ENCODE assay signal across 1 cellular context in genomic region chr3:53072653-53073552, GRCh38.
A peak's percentile ranks its signal among the peaks of the same experiment; 100 is the strongest.
TF ChIP-seq lines count a peak whose summit lies in the region.

No MANE protein-coding gene starts in this region.

TF ChIP-seq in K562, 482 proteins besides CTCF, POLR2A, EP300 and RAD21 (continued from another document and continues in another):
- no peak for TF ChIP-seq ZBTB49 (CRISPR knock-in tag; IDR thresholded peaks at IDR 0.05; ENCODE audit: borderline replicate concordance)
- no peak for TF ChIP-seq CBFA2T2 (conservative IDR thresholded peaks at IDR 0.05)
- TF ChIP-seq MYNN (IDR thresholded peaks at IDR 0.05): no peak
- TF ChIP-seq MYNN (CRISPR knock-in tag; IDR thresholded peaks at IDR 0.05): no peak
- no peak for TF ChIP-seq ZNF77 (CRISPR knock-in tag; IDR thresholded peaks at IDR 0.05)
- TF ChIP-seq ZNF253 (CRISPR knock-in tag; conservative IDR thresholded peaks at IDR 0.05): no peak
- TF ChIP-seq NFIX (CRISPR knock-in tag; IDR thresholded peaks at IDR 0.05; ENCODE audit: low read depth): no peak
- no peak for TF ChIP-seq MCM7 (IDR thresholded peaks at IDR 0.05)
- no peak for TF ChIP-seq NBN (IDR thresholded peaks at IDR 0.05; ENCODE audit: low read depth)
- no peak for TF ChIP-seq ATF2 (CRISPR knock-in tag; IDR thresholded peaks at IDR 0.05)
- TF ChIP-seq CBX3 (IDR thresholded peaks at IDR 0.05; ENCODE audit: borderline replicate concordance in 1 of 2, low read length in 2 of 2): no peak
- TF ChIP-seq SMAD3 (CRISPR knock-in tag; conservative IDR thresholded peaks at IDR 0.05): no peak
- TF ChIP-seq FOXA3 (CRISPR knock-in tag; conservative IDR thresholded peaks at IDR 0.05 in 1 of 2, IDR thresholded peaks at IDR 0.05 in 1 of 2): no peak; a peak in 1 of 4 replicates
- no peak for TF ChIP-seq PHF20 (IDR thresholded peaks at IDR 0.05; ENCODE audit: partially characterized antibody)
- no peak for TF ChIP-seq ATF6 (CRISPR knock-in tag; IDR thresholded peaks at IDR 0.05)
- no peak for TF ChIP-seq ZNF280A (IDR thresholded peaks at IDR 0.05; ENCODE audit: low read depth, partially characterized antibody)
- no peak for TF ChIP-seq ILK (tag; IDR thresholded peaks at IDR 0.05; ENCODE audit: borderline replicate concordance, low read depth)
- peak in 1 of 3 experiments; percentile 25 for TF ChIP-seq YY1 (IDR thresholded peaks at IDR 0.05; ENCODE audit: borderline replicate concordance in 1 of 3, control insufficient read depth in 1 of 3, extremely low read depth in 1 of 3, insufficient read depth in 3 of 3, insufficient read length in 1 of 3, insufficient replicate concordance in 2 of 3, low read depth in 1 of 3, low read length in 2 of 3)
- no peak for TF ChIP-seq TCFL5 (CRISPR knock-in tag; conservative IDR thresholded peaks at IDR 0.05)
- TF ChIP-seq TEAD4 (IDR thresholded peaks at IDR 0.05; ENCODE audit: low read length): no peak
- TF ChIP-seq TEAD4 (CRISPR knock-in tag; IDR thresholded peaks at IDR 0.05; ENCODE audit: borderline replicate concordance): no peak
- TF ChIP-seq KLF10 (CRISPR knock-in tag; IDR thresholded peaks at IDR 0.05): no peak
- no peak for TF ChIP-seq MTA3 (IDR thresholded peaks at IDR 0.05; ENCODE audit: borderline replicate concordance)
- 0 out of 2 replicates have a peak, but pooled peaks have one; percentile 16 for TF ChIP-seq ZNF263 (CRISPR knock-in tag; IDR thresholded peaks at IDR 0.05; ENCODE audit: borderline replicate concordance)
- TF ChIP-seq THAP7 (CRISPR knock-in tag; IDR thresholded peaks at IDR 0.05): no peak
- no peak for TF ChIP-seq BRD4 (IDR thresholded peaks at IDR 0.05)
- TF ChIP-seq FOXO4 (CRISPR knock-in tag; IDR thresholded peaks at IDR 0.05): no peak
- no peak for TF ChIP-seq SMAD4 (CRISPR knock-in tag; conservative IDR thresholded peaks at IDR 0.05)
- TF ChIP-seq NCOA1 (IDR thresholded peaks at IDR 0.05; ENCODE audit: low read depth): no peak
- TF ChIP-seq MBD1 (CRISPR knock-in tag; IDR thresholded peaks at IDR 0.05): no peak
- peak; percentile 62; the same call in 1 of the 2 replicates for TF ChIP-seq RB1 (IDR thresholded peaks at IDR 0.05; ENCODE audit: low read depth)
- TF ChIP-seq MYBL2 (IDR thresholded peaks at IDR 0.05; ENCODE audit: low read depth): no peak
- TF ChIP-seq MYBL2 (CRISPR knock-in tag; IDR thresholded peaks at IDR 0.05; ENCODE audit: borderline replicate concordance): no peak
- peak; percentile 69 for TF ChIP-seq ZBTB40 (IDR thresholded peaks at IDR 0.05)
- TF ChIP-seq ZBTB40 (CRISPR knock-in tag; IDR thresholded peaks at IDR 0.05): no peak
- TF ChIP-seq ZNF696 (CRISPR knock-in tag; conservative IDR thresholded peaks at IDR 0.05): no peak
- TF ChIP-seq CREBBP (IDR thresholded peaks at IDR 0.05; ENCODE audit: low read depth, low read length): no peak
- TF ChIP-seq CBFB (CRISPR knock-in tag; IDR thresholded peaks at IDR 0.05): no peak
- no peak for TF ChIP-seq HDGF (IDR thresholded peaks at IDR 0.05)
